ENCODE assay signal across 18 cellular contexts in genomic region chr17:2433696-2434095, GRCh38. TPM values are rescaled to one million over a fixed set of nuclear protein-coding genes. Genes with fewer than 3 reads are reported as not detected.
DNase-seq lines count a peak whose midpoint lies in the region; FAIRE-seq and TF ChIP-seq lines count a peak whose summit lies in the region.
"Had no signal": no experiment of that assay in that cellular context is flagged by ENCODE, and none has a peak within 500 bp of the region (broad histone marks: within the 10 kb centered on the region; RNA-seq: fewer than 3 reads in every experiment).

No MANE protein-coding gene starts in this region.

- H3K36me3 Mint-ChIP-seq in nephron progenitor cell (ENCODE audit: low read depth), result peaks cover 69% of the 10 kb centered on the region
- H3K36me3 Mint-ChIP-seq: natural killer cell treated with Interleukin-12 subunit alpha and Interleukin-12 subunit beta and Interleukin-15 and Interleukin-18, amount 100 ng/mL, for 72 hours had no signal

- TF ChIP-seq CTCF in bronchial epithelial cell (IDR thresholded peaks at IDR 0.05; ENCODE audit: insufficient read depth, low read length, severe bottlenecking), result no peak
- no peak for TF ChIP-seq CTCF in nephron progenitor cell (IDR thresholded peaks at IDR 0.05)
- TF ChIP-seq CTCF in tibial nerve (IDR thresholded peaks at IDR 0.05), result no peak

- no peak overlapping the region for H3K27ac ChIP-seq in tibial nerve

- H3K27ac Mint-ChIP-seq in nephron progenitor cell, result peak overlapping the region; percentile 34
- H3K27ac Mint-ChIP-seq: CD4-positive, CD25-positive, alpha-beta regulatory T cell; natural killer cell treated with Interleukin-12 subunit alpha and Interleukin-12 subunit beta and Interleukin-15 and Interleukin-18, amount 100 ng/mL, for 72 hours had no signal

- H3K4me1 Mint-ChIP-seq in nephron progenitor cell, result peaks cover 31% of the 10 kb centered on the region

- peaks cover 0 to 15% (median 0%) of the 10 kb centered on the region in 4 donors for H3K4me1 ChIP-seq in tibial nerve

- H3K9me3 ChIP-seq in MG63 (no peaks in the 10 kb centered on the region), tibial nerve (no peaks in the 10 kb centered on the region)

- no peaks in the 10 kb centered on the region; the same call in 1 of the 2 replicates for H3K36me3 ChIP-seq in MG63
- peaks cover 8% of the 10 kb centered on the region for H3K36me3 ChIP-seq in bronchial epithelial cell (ENCODE audit: control insufficient read depth, insufficient read depth, low read length)
- peaks cover 0 to 51% (median 0%) of the 10 kb centered on the region in 3 donors for H3K36me3 ChIP-seq in tibial nerve

- no peak for TF ChIP-seq EP300 in tibial nerve (IDR thresholded peaks at IDR 0.05)

- H3K27me3 ChIP-seq in MG63 (no peaks in the 10 kb centered on the region), bronchial epithelial cell (ENCODE audit: control insufficient read depth, insufficient read depth, low read length) (no peaks in the 10 kb centered on the region), tibial nerve (no peaks in the 10 kb centered on the region)

- TF ChIP-seq POLR2A in tibial nerve (IDR thresholded peaks at IDR 0.05), result no peak

- DNase-seq in GM19239 (ENCODE audit: insufficient read length, low spot score) (no peak), MG63 (peak; percentile 30), bronchial epithelial cell (ENCODE audit: low read depth) (peak; percentile 74), nephron progenitor cell (no peak), OCI-M2 (lab: John Stamatoyannopoulos, UW; ENCODE audit: unreplicated experiment) (no peak), NCI-H69 (lab: John Stamatoyannopoulos, UW) (no peak), tibial nerve (ENCODE audit: low spot score in 2 of 2) (no peak)
- DNase-seq: activated CD4-positive, alpha-beta T cell treated with anti-CD3 and anti-CD28 coated beads for 48 hours; amygdala; CD4-positive, CD25-positive, alpha-beta regulatory T cell; NCI-H1436; NCI-H526 treated with DMSO at 0.1 percent for 48 hours; stimulated activated CD4-positive, alpha-beta T cell treated with anti-CD3 and anti-CD28 coated beads, Interleukin-1b, Interleukin-23, amount 100 ng/mL, for 48 hours; T-helper 1 cell; trophoblast cell had no signal

- H3K4me3 Mint-ChIP-seq in nephron progenitor cell, result no peak overlapping the region
- H3K4me3 Mint-ChIP-seq: CD4-positive, CD25-positive, alpha-beta regulatory T cell; IgD-negative memory B cell; natural killer cell treated with Interleukin-12 subunit alpha and Interleukin-12 subunit beta and Interleukin-15 and Interleukin-18, amount 100 ng/mL, for 72 hours had no signal

- H3K4me3 ChIP-seq in MG63 (no peak overlapping the region), bronchial epithelial cell (ENCODE audit: low read depth, low read length) (no peak overlapping the region), tibial nerve (no peak overlapping the region)

- WGBS in tibial nerve, 2 donors, result 56 to 67% methylated on average over 11 of the region's 11 CpGs

- H3K27me3 Mint-ChIP-seq in nephron progenitor cell (ENCODE audit: low read depth, poor library complexity), result no peaks in the 10 kb centered on the region
- H3K27me3 Mint-ChIP-seq: CD4-positive, CD25-positive, alpha-beta regulatory T cell; IgD-negative memory B cell; natural killer cell treated with Interleukin-12 subunit alpha and Interleukin-12 subunit beta and Interleukin-15 and Interleukin-18, amount 100 ng/mL, for 72 hours had no signal

- FAIRE-seq in GM19239 (lab: Jason Lieb, UNC) (peak; percentile 14), bronchial epithelial cell (lab: Jason Lieb, UNC) (no peak)
- FAIRE-seq: RCC 7860 had no signal

- no peaks in the 10 kb centered on the region for H3K9me3 Mint-ChIP-seq in nephron progenitor cell
- H3K9me3 Mint-ChIP-seq: CD4-positive, CD25-positive, alpha-beta regulatory T cell; IgD-negative memory B cell; natural killer cell treated with Interleukin-12 subunit alpha and Interleukin-12 subunit beta and Interleukin-15 and Interleukin-18, amount 100 ng/mL, for 72 hours had no signal

RNA-seq across cellular contexts. Expression of gene MNT, which starts 32.8 kb away (rescaled TPM):
- 0.07 and 1.4 TPM in 2 replicates for total RNA-seq in MG63 (2014; rRNA removed; shearing (Covaris generic); ENCODE audit: low replicate concordance)
- total RNA-seq in bronchial epithelial cell (4.5 and 5.0 TPM in 2 replicates), tibial nerve (10 to 100 TPM; 12.6 to 32.8 (median 14.9) TPM)

Comparison
In these comparisons a context has a peak if more than half of its experiments do, and no peak if none do; other contexts are left out.
1. DNase-seq: peak in MG63 (single experiment) and bronchial epithelial cell (single experiment); none in GM19239 (single experiment), nephron progenitor cell (single experiment), OCI-M2 (single experiment), NCI-H69 (single experiment) and tibial nerve (0 of 2).